ENCODE assay signal across 21 cellular contexts in genomic region chr7:141486959-141487358, GRCh38.
DNase-seq lines count a peak whose midpoint lies in the region; ATAC-seq, FAIRE-seq and TF ChIP-seq lines count a peak whose summit lies in the region.
"Had no signal": no experiment of that assay in that cellular context is flagged by ENCODE, and none has a peak within 500 bp of the region (broad histone marks: within the 10 kb centered on the region; RNA-seq: fewer than 3 reads in every experiment).

No MANE protein-coding gene starts in this region.

- no peaks in the 10 kb centered on the region for H3K27me3 Mint-ChIP-seq in H9 (ENCODE audit: low read depth)

- H3K9me3 ChIP-seq in H9 (ENCODE audit: control insufficient read depth, low read depth, low read length) (no peaks in the 10 kb centered on the region), GM12878 (replicated peaks; ENCODE audit: control insufficient read depth, insufficient read depth, low read length) (no peaks in the 10 kb centered on the region)
- H3K9me3 ChIP-seq: BLaER1 had no signal

- H2BK12ac ChIP-seq in H9 (ENCODE audit: insufficient read length, low read depth, low read length) = no peak overlapping the region

- H3T11ph ChIP-seq in H9 (ENCODE audit: low read length) = no peak overlapping the region

- H4K20me1 ChIP-seq in H9 (ENCODE audit: control insufficient read depth, insufficient read depth, insufficient read length) (no peaks in the 10 kb centered on the region), GM12878 (ENCODE audit: control insufficient read depth, insufficient read depth) (no peaks in the 10 kb centered on the region)
- H4K20me1 ChIP-seq: BLaER1 had no signal

- H3K4me1 ChIP-seq in H9 (ENCODE audit: insufficient read depth, low read length) = peaks cover 7% of the 10 kb centered on the region; the same call in 1 of the 2 replicates
- no peaks in the 10 kb centered on the region for H3K4me1 ChIP-seq in GM12878 (ENCODE audit: control insufficient read depth, insufficient read depth, low read length)
- H3K4me1 ChIP-seq: BLaER1, Caco-2 had no signal

- H2BK15ac ChIP-seq in H9 (ENCODE audit: low read depth, low read length) = no peak overlapping the region

- FAIRE-seq in GM12878 (lab: Jason Lieb, UNC) = no peak
- FAIRE-seq: GM18507, HepG2, HTR-8/SVneo had no signal

- no peak for ATAC-seq in GM12878
- ATAC-seq in GM21529 (IDR thresholded peaks at IDR 0.05; ENCODE audit: unreplicated experiment) = no peak
- ATAC-seq: HepG2 had no signal

- H2BK20ac ChIP-seq in H9 (ENCODE audit: low read depth, low read length, poor library complexity, severe bottlenecking) = no peak overlapping the region

- no peak overlapping the region for H4K8ac ChIP-seq in H9 (replicated peaks; ENCODE audit: insufficient read length, low read depth, low read length)

- H2BK120ac ChIP-seq in H9 (ENCODE audit: low read depth, low read length, poor library complexity, severe bottlenecking) = no peak overlapping the region

- no peak overlapping the region for H3K56ac ChIP-seq in H9 (ENCODE audit: insufficient read length, low read depth, low read length)

- no peak overlapping the region for H3K4ac ChIP-seq in H9 (ENCODE audit: low read depth, low read length)

- no peak overlapping the region for H4K5ac ChIP-seq in H9 (ENCODE audit: insufficient read length, low read depth, low read length)

- no peak for TF ChIP-seq EP300 in GM12878 (IDR thresholded peaks at IDR 0.05; ENCODE audit: borderline replicate concordance in 1 of 2, control insufficient read depth in 1 of 2, low read depth in 2 of 2, low read length in 2 of 2)

- no peak overlapping the region for H3K14ac ChIP-seq in H9 (ENCODE audit: insufficient read depth, low read length)

- H3K9ac ChIP-seq in H9 (ENCODE audit: extremely low read depth, insufficient read length, low read length) (no peak overlapping the region), GM12878 (ENCODE audit: control insufficient read depth, insufficient read depth, low read length) (no peak overlapping the region)
- H3K9ac ChIP-seq: BLaER1, GM23248 had no signal

- H3K36me3 Mint-ChIP-seq in H9 (ENCODE audit: insufficient read depth in 1 of 3, low read depth in 3 of 3) = no peaks in the 10 kb centered on the region
- H3K36me3 Mint-ChIP-seq: CD8-positive, alpha-beta memory T cell had no signal

- H3K27me3 ChIP-seq in H9 (ENCODE audit: insufficient read depth, low read length) (no peaks in the 10 kb centered on the region), GM12878 (replicated peaks in 1 of 2; ENCODE audit: control insufficient read depth in 2 of 2, insufficient read depth in 2 of 2, low read length in 1 of 2) (no peaks in the 10 kb centered on the region)
- H3K27me3 ChIP-seq: BLaER1 had no signal

- H2BK5ac ChIP-seq in H9 (ENCODE audit: insufficient read length, low read length) = no peak overlapping the region

- no peak overlapping the region for H3K27ac ChIP-seq in H9 (ENCODE audit: insufficient read length, low read depth, low read length)
- H3K27ac ChIP-seq in GM12878 (ENCODE audit: control insufficient read depth, insufficient read depth) = no peak overlapping the region
- H3K27ac ChIP-seq: BLaER1, GM23248 had no signal

- H3K23me2 ChIP-seq in H9 (ENCODE audit: insufficient read length, low read depth, low read length, poor library complexity, severe bottlenecking) = no peaks in the 10 kb centered on the region

- peak; percentile 8; the same call in 1 of the 2 replicates for TF ChIP-seq RAD21 in GM12878 (IDR thresholded peaks at IDR 0.05; ENCODE audit: insufficient read depth, low read depth, low read length)

- H2AFZ ChIP-seq in H9 (ENCODE audit: low read length) (no peak overlapping the region), GM12878 (ENCODE audit: control insufficient read depth, low read depth, low read length) (no peak overlapping the region)
- H2AFZ ChIP-seq: GM23248 had no signal

- BruUV-seq in GM12878 (replicated peaks; lab: Mats Ljungman, UMichigan) = no TSS peak

- CTCF ChIA-PET in GM12878 (lab: Yijun Ruan, JAX) = interaction anchor here (0.6 kb wide), 1 partner anchor 117 kb away, joined by 3 read pairs; no protein-coding TSS in a partner anchor

- no peak overlapping the region for H3K27ac Mint-ChIP-seq in H9
- H3K27ac Mint-ChIP-seq: HFFc6 had no signal

- no peaks in the 10 kb centered on the region for H3K9me3 Mint-ChIP-seq in H9
- H3K9me3 Mint-ChIP-seq: CD8-positive, alpha-beta memory T cell had no signal

- SMC1A ChIA-PET in GM12878 (lab: Charles Lee; ENCODE audit: uncharacterized antibody, unreplicated experiment) = no interaction called here

- no CpG with 5 or more reads among the region's 3 CpGs for WGBS in H9 (ENCODE audit: extremely low coverage, insufficient read length, low lambda C conversion rate)
- WGBS in GM12878 (ENCODE audit: insufficient coverage, insufficient replicate concordance, low lambda C conversion rate, missing lambda C conversion rate) = 74% methylated on average over 3 of the region's 3 CpGs

- H3K79me1 ChIP-seq in H9 (ENCODE audit: insufficient read depth, low read depth, low read length, poor library complexity, severe bottlenecking) = no peaks in the 10 kb centered on the region

- TF ChIP-seq CTCF in GM12864 (IDR thresholded peaks at IDR 0.05; ENCODE audit: low read depth, low read length, missing control alignments) = peak; percentile 7
- TF ChIP-seq CTCF in H9 (conservative IDR thresholded peaks at IDR 0.05) = peak; percentile 44; the same call in 2 of the 3 replicates
- TF ChIP-seq CTCF in GM12878 (IDR thresholded peaks at IDR 0.05 in 2 of 3, conservative IDR thresholded peaks at IDR 0.05 in 1 of 3; ENCODE audit: control insufficient read depth in 2 of 3, extremely low read depth in 1 of 3, insufficient read depth in 1 of 3, low read depth in 3 of 3, low read length in 3 of 3) = 0 out of 6 replicates have a peak, but pooled peaks of 1 of the 3 experiments have one; percentile 8

- POLR2A ChIA-PET in GM12878 (lab: Charles Lee) = no interaction called here

- H3K18ac ChIP-seq in H9 (ENCODE audit: insufficient read length, low read depth, low read length) = no peak overlapping the region

- H3K4me3 ChIP-seq in GM12864 (ENCODE audit: low read depth, low read length) = no peak overlapping the region
- H3K4me3 ChIP-seq in GM12878 = no peak overlapping the region
- H3K4me3 ChIP-seq: BLaER1, GM23248 had no signal

- H4K91ac ChIP-seq in H9 (ENCODE audit: insufficient read length, low read depth, low read length) = no peak overlapping the region

- intact Hi-C loops in GM12878 (cut with micrococcal nuclease; ENCODE audit: unreplicated experiment) = no loop called here

- H3K79me2 ChIP-seq in H9 (ENCODE audit: insufficient read depth, low read length) = no peaks in the 10 kb centered on the region
- no peaks in the 10 kb centered on the region for H3K79me2 ChIP-seq in GM12878 (ENCODE audit: control insufficient read depth, insufficient read depth, low read length)

- H3K4me1 Mint-ChIP-seq in H9 = peaks cover 24 to 25% of the 10 kb centered on the region in 2 experiments
- H3K4me1 Mint-ChIP-seq: CD8-positive, alpha-beta memory T cell had no signal

- H3K23ac ChIP-seq in H9 (ENCODE audit: insufficient read length, low read depth, low read length) = no peak overlapping the region

- RAD21 ChIA-PET in GM12878 (lab: Charles Lee; ENCODE audit: unreplicated experiment) = no interaction called here

- no peaks in the 10 kb centered on the region for H3K36me3 ChIP-seq in GM12878 (ENCODE audit: control insufficient read depth in 2 of 2, insufficient read depth in 2 of 2, low read length in 1 of 2)
- H3K36me3 ChIP-seq: BLaER1 had no signal

- no peak for DNase-seq in GM12864 (ENCODE audit: low read depth)
- DNase-seq in H9 = no peak
- DNase-seq in GM12878 (ENCODE audit: low read depth, low spot score) = no peak
- DNase-seq in iPS-NIHi11 (ENCODE audit: low spot score) = peak; percentile 19
- no peak for DNase-seq in LoVo (ENCODE audit: low spot score)
- DNase-seq in effector CD4-positive, alpha-beta T cell = no peak
- DNase-seq in activated CD4-positive, CD25-positive, alpha-beta regulatory T cell (lab: John Stamatoyannopoulos, UW) = no peak
- DNase-seq: 8988T; AML-193; Caco-2; CD8-positive, alpha-beta memory T cell; DND-41; GDM1; GM23248; HCEC 1CT; HFFc6 had no signal

- H3K4me3 Mint-ChIP-seq in H9 = no peak overlapping the region
- H3K4me3 Mint-ChIP-seq: CD8-positive, alpha-beta memory T cell; HFFc6 had no signal

- no peak for TF ChIP-seq POLR2A in GM12878 (IDR thresholded peaks at IDR 0.05; ENCODE audit: low read depth, low read length)

- H3K4me2 ChIP-seq in H9 (ENCODE audit: insufficient read depth, insufficient read length, low read length) (no peak overlapping the region), GM12878 (ENCODE audit: control insufficient read depth, insufficient read depth) (no peak overlapping the region)
- H3K4me2 ChIP-seq: BLaER1 had no signal

- no peak overlapping the region for H2AK5ac ChIP-seq in H9 (ENCODE audit: insufficient read length, low read length)

- in situ Hi-C loops in GM12878 (cut with MboI) = no loop called here

TF ChIP-seq in GM12878, 131 proteins besides CTCF, POLR2A, EP300 and RAD21:
- no peak for TF ChIP-seq BACH1 (IDR thresholded peaks at IDR 0.05; ENCODE audit: borderline replicate concordance)
- TF ChIP-seq TARDBP (IDR thresholded peaks at IDR 0.05; ENCODE audit: borderline replicate concordance) = no peak
- TF ChIP-seq, protein P1, sequence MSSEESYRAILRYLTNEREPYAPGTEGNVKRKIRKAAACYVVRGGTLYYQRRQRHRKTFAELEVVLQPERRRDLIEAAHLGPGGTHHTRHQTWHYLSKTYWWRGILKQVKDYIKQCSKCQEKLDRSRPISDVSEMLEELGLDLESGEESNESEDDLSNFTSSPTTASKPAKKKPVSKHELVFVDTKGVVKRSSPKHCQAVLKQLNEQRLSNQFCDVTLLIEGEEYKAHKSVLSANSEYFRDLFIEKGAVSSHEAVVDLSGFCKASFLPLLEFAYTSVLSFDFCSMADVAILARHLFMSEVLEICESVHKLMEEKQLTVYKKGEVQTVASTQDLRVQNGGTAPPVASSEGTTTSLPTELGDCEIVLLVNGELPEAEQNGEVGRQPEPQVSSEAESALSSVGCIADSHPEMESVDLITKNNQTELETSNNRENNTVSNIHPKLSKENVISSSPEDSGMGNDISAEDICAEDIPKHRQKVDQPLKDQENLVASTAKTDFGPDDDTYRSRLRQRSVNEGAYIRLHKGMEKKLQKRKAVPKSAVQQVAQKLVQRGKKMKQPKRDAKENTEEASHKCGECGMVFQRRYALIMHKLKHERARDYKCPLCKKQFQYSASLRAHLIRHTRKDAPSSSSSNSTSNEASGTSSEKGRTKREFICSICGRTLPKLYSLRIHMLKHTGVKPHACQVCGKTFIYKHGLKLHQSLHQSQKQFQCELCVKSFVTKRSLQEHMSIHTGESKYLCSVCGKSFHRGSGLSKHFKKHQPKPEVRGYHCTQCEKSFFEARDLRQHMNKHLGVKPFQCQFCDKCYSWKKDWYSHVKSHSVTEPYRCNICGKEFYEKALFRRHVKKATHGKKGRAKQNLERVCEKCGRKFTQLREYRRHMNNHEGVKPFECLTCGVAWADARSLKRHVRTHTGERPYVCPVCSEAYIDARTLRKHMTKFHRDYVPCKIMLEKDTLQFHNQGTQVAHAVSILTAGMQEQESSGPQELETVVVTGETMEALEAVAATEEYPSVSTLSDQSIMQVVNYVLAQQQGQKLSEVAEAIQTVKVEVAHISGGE (CRISPR knock-in tag; IDR thresholded peaks at IDR 0.05) = no peak
